8 cellular contexts compared by ENCODE assay signal in genomic region chr4:20251061-20251795, GRCh38. TPM values are rescaled to one million over a fixed set of nuclear protein-coding genes. Genes with fewer than 3 reads are reported as not detected.
DNase-seq lines count a peak whose midpoint lies in the region; ATAC-seq and TF ChIP-seq lines count a peak whose summit lies in the region.

No MANE protein-coding gene starts in this region.

- H3K27me3 Mint-ChIP-seq in osteocyte (ENCODE audit: unreplicated experiment): no peaks in the 10 kb centered on the region

- peak overlapping the region; percentile 46 to 70 for H3K27ac ChIP-seq in coronary artery

- ATAC-seq in GM18909 (IDR thresholded peaks at IDR 0.05; ENCODE audit: poor library complexity, unreplicated experiment) (peak; percentile 16), HG03432 (IDR thresholded peaks at IDR 0.05; ENCODE audit: unreplicated experiment) (peak; percentile 13), HG03460 (IDR thresholded peaks at IDR 0.05; ENCODE audit: unreplicated experiment) (no peak)

- H3K36me3 Mint-ChIP-seq in osteocyte (ENCODE audit: unreplicated experiment): no peaks in the 10 kb centered on the region

- H3K9me3 Mint-ChIP-seq in osteocyte (ENCODE audit: unreplicated experiment): no peaks in the 10 kb centered on the region

- H3K4me3 ChIP-seq in coronary artery: peak overlapping the region; percentile 79

- peak overlapping the region; percentile 79 for H3K27ac Mint-ChIP-seq in osteocyte (ENCODE audit: unreplicated experiment)

- DNase-seq in coronary artery (ENCODE audit: low spot score) (no peak), osteocyte (ENCODE audit: extremely low spot score, unreplicated experiment) (no peak), NAMALWA (ENCODE audit: low spot score) (no peak), HuH-7 (ENCODE audit: low spot score) (no peak), GM19240 (ENCODE audit: insufficient read length, low spot score) (no peak)

- H3K4me1 Mint-ChIP-seq in osteocyte (ENCODE audit: unreplicated experiment): peaks cover 42% of the 10 kb centered on the region

- peak overlapping the region; percentile 97 for H3K4me3 Mint-ChIP-seq in osteocyte (ENCODE audit: unreplicated experiment)

- no peak for TF ChIP-seq CTCF in coronary artery (IDR thresholded peaks at IDR 0.05)
- TF ChIP-seq CTCF in osteocyte (IDR thresholded peaks at IDR 0.05): no peak

RNA-seq across cellular contexts. Expression of gene SLIT2, which starts 0.5 kb away (rescaled TPM):
- total RNA-seq in osteocyte: 45.6 and 55.6 TPM in 2 replicates
